Comparison of ENCODE assay signal across 8 cellular contexts in genomic region chr20:49279677-49280462, GRCh38. TPM values are rescaled to one million over a fixed set of nuclear protein-coding genes. Genes with fewer than 3 reads are reported as not detected.
DNase-seq lines count a peak whose midpoint lies in the region; ATAC-seq and TF ChIP-seq lines count a peak whose summit lies in the region.

No MANE protein-coding gene starts in this region.

- peaks cover 69 to 73% (median 71%) of the 10 kb centered on the region in 11 experiments for H3K36me3 ChIP-seq in BLaER1 treated with 17β-estradiol and CSF1 and Interleukin-3, amounts not matched to agents 10 nM and 100 nM
- H3K36me3 ChIP-seq in Karpas-422 (ENCODE audit: insufficient read depth, low read length) = peaks cover 70% of the 10 kb centered on the region
- peaks cover 48 to 51% of the 10 kb centered on the region in 2 donors for H3K36me3 ChIP-seq in muscle layer of duodenum (ENCODE audit: control insufficient read depth in 1 of 2, insufficient read depth in 2 of 2, low read length in 2 of 2)

- peak overlapping the region; percentile 93 to 100 (median 97) for H3K9ac ChIP-seq in BLaER1 treated with 17β-estradiol and CSF1 and Interleukin-3, amounts not matched to agents 10 nM and 100 nM
- no peak overlapping the region for H3K9ac ChIP-seq in Karpas-422 (ENCODE audit: low read length)

- peak overlapping the region; percentile 91 to 99 (median 97) for H3K27ac ChIP-seq in BLaER1 treated with 17β-estradiol and CSF1 and Interleukin-3, amounts not matched to agents 10 nM and 100 nM
- H3K27ac ChIP-seq in Karpas-422 (ENCODE audit: low read length) = peak overlapping the region; percentile 80; the same call in 1 of the 2 replicates
- H3K27ac ChIP-seq in muscle layer of duodenum (ENCODE audit: low read length) = peak overlapping the region; percentile 3

- no TSS peak for BruUV-seq in MCF 10A (replicated peaks; lab: Mats Ljungman, UMichigan)

- no peaks in the 10 kb centered on the region for H3K27me3 Mint-ChIP-seq in MCF 10A (ENCODE audit: insufficient read depth, unreplicated experiment)

- H3K9me3 Mint-ChIP-seq in MCF 10A (ENCODE audit: unreplicated experiment) = no peaks in the 10 kb centered on the region

- CTCF ChIA-PET in MCF 10A (lab: Yijun Ruan, JAX) = interaction anchor here (0.7 kb wide), 2 partner anchors 33 to 257 kb away, joined by 3 to 4 read pairs; no protein-coding TSS in a partner anchor

- peak overlapping the region; percentile 76 to 92 (median 88) for H3K4me2 ChIP-seq in BLaER1 treated with 17β-estradiol and CSF1 and Interleukin-3, amounts not matched to agents 10 nM and 100 nM
- peak overlapping the region; percentile 90 for H3K4me2 ChIP-seq in Karpas-422 (ENCODE audit: low read depth, low read length, poor library complexity, severe bottlenecking)

- DNase-seq in Karpas-422 (no peak), MCF 10A (ENCODE audit: unreplicated experiment) (peak; percentile 28), head of caudate nucleus (no peak)

- intact Hi-C loops in MCF 10A (cut with micrococcal nuclease) (loop anchor here (2.0 to 5.0 kb wide), 2 partner anchors 33 to 42 kb away; no protein-coding TSS in a partner anchor), head of caudate nucleus (cut with DNase I) (loop anchor here (2.0 kb wide), 1 partner anchor 61 kb away; the partner anchor contains the start of gene DDX27)

- H3K27ac Mint-ChIP-seq in MCF 10A (ENCODE audit: low read depth, unreplicated experiment) = peak overlapping the region; percentile 96

- H3K9me2 ChIP-seq in Karpas-422 (replicated peaks; ENCODE audit: insufficient read depth, low read length) = no peaks in the 10 kb centered on the region

- ATAC-seq in HG02870 (IDR thresholded peaks at IDR 0.05; ENCODE audit: unreplicated experiment) (no peak), HG03469 (IDR thresholded peaks at IDR 0.05; ENCODE audit: unreplicated experiment) (no peak)
- no peak for ATAC-seq in activated CD4-positive, CD25-positive, alpha-beta regulatory T cell treated with anti-CD3 and anti-CD28 coated beads, Interleukin-2, amount 50 U/mL, for 24 hours

- H3K4me1 Mint-ChIP-seq in MCF 10A (ENCODE audit: insufficient read depth, unreplicated experiment) = peaks cover 67% of the 10 kb centered on the region

- H4K20me1 ChIP-seq in BLaER1 treated with 17β-estradiol and CSF1 and Interleukin-3, amounts not matched to agents 10 nM and 100 nM = peaks cover 71 to 89% (median 79%) of the 10 kb centered on the region in 11 experiments
- H4K20me1 ChIP-seq in Karpas-422 (ENCODE audit: insufficient read depth, low read depth, low read length) = peaks cover 16% of the 10 kb centered on the region; the same call in 1 of the 2 replicates

- H3K36me3 Mint-ChIP-seq in MCF 10A (ENCODE audit: insufficient read depth, unreplicated experiment) = peaks cover 86% of the 10 kb centered on the region

- H2AFZ ChIP-seq in Karpas-422 (ENCODE audit: low read length) = no peak overlapping the region

- H3K4me3 ChIP-seq in BLaER1 treated with 17β-estradiol and CSF1 and Interleukin-3, amounts not matched to agents 10 nM and 100 nM = peak overlapping the region; percentile 76 to 98 (median 90)
- peak overlapping the region; percentile 85 for H3K4me3 ChIP-seq in Karpas-422 (ENCODE audit: low read length)
- peak overlapping the region; percentile 97 to 99 for H3K4me3 ChIP-seq in muscle layer of duodenum (ENCODE audit: low read depth in 1 of 2, low read length in 2 of 2)

- H3K27me3 ChIP-seq in BLaER1 treated with 17β-estradiol and CSF1 and Interleukin-3, amounts not matched to agents 10 nM and 100 nM = no peaks in the 10 kb centered on the region
- H3K27me3 ChIP-seq in Karpas-422 (ENCODE audit: low read length) = no peaks in the 10 kb centered on the region
- no peaks in the 10 kb centered on the region for H3K27me3 ChIP-seq in muscle layer of duodenum (ENCODE audit: low read depth, low read length)

- peak overlapping the region; percentile 81 for H3K4me3 Mint-ChIP-seq in MCF 10A (ENCODE audit: unreplicated experiment)

- H3K79me2 ChIP-seq in Karpas-422 (ENCODE audit: low read length) = peaks cover 85% of the 10 kb centered on the region

- H3K9me3 ChIP-seq in BLaER1 treated with 17β-estradiol and CSF1 and Interleukin-3, amounts not matched to agents 10 nM and 100 nM (replicated peaks in 1 of 11) = peaks cover 55 to 60% (median 58%) of the 10 kb centered on the region in 11 experiments
- peaks cover 20% of the 10 kb centered on the region for H3K9me3 ChIP-seq in Karpas-422 (ENCODE audit: low read length)
- H3K9me3 ChIP-seq in muscle layer of duodenum (ENCODE audit: control insufficient read depth in 1 of 2, low read length in 2 of 2) = peaks cover 0 to 21% of the 10 kb centered on the region in 2 donors

- TF ChIP-seq CTCF in MCF 10A (IDR thresholded peaks at IDR 0.05; ENCODE audit: unreplicated experiment) = no peak

- POLR2A ChIA-PET in MCF 10A (lab: Yijun Ruan, JAX) = interaction anchor here (0.5 to 8.8 kb wide), 30 partner anchors 9 to 1919 kb away, joined by 3 to 170 read pairs (median 4); partner anchors contain the start of genes CSE1L, DDX27, SPATA2 and STAU1

- H3K4me1 ChIP-seq in BLaER1 treated with 17β-estradiol and CSF1 and Interleukin-3, amounts not matched to agents 10 nM and 100 nM = peaks cover 40 to 63% (median 54%) of the 10 kb centered on the region in 10 experiments
- H3K4me1 ChIP-seq in Karpas-422 (ENCODE audit: low read length) (peaks cover 59% of the 10 kb centered on the region), muscle layer of duodenum (ENCODE audit: control insufficient read depth in 1 of 2, insufficient read depth in 2 of 2, low read length in 2 of 2) (peaks cover 28 to 46% of the 10 kb centered on the region in 2 donors)

RNA-seq across cellular contexts. Expression of gene ZNFX1, which starts 2.0 kb away (rescaled TPM):
- total RNA-seq in Karpas-422 (2014; rRNA removed; shearing (Covaris generic); ENCODE audit: low replicate concordance) = 21.7 and 22.2 TPM in 2 replicates
- 24.3 and 26.8 TPM in 2 replicates for total RNA-seq in MCF 10A (2022)

Comparison
In these comparisons a context has a peak if more than half of its experiments do, and no peak if none do; other contexts are left out.
1. H3K27ac ChIP-seq: peak in every context shown above with its lines; median percentile 97 in BLaER1 treated with 17β-estradiol and CSF1 and Interleukin-3, amounts not matched to agents 10 nM and 100 nM; 80 in Karpas-422; 3 in muscle layer of duodenum.